10 cellular contexts compared by ENCODE assay signal in genomic region chr11:72483412-72484186, GRCh38. TPM values are rescaled to one million over a fixed set of nuclear protein-coding genes. Genes with fewer than 3 reads are reported as not detected.
A peak's percentile ranks its signal among the peaks of the same experiment; 100 is the strongest.
DNase-seq lines count a peak whose midpoint lies in the region; ATAC-seq and TF ChIP-seq lines count a peak whose summit lies in the region.
"Had no signal": no experiment of that assay in that cellular context is flagged by ENCODE, and none has a peak within 500 bp of the region (broad histone marks: within the 10 kb centered on the region; RNA-seq: fewer than 3 reads in every experiment).

No MANE protein-coding gene starts in this region.

- in situ Hi-C loops in astrocyte of the spinal cord (cut with HindIII; ENCODE audit: low sequenced_read_pairs) (no loop called here), transverse colon (cut with MboI; ENCODE audit: low pct_ligation_motif_present in 1 of 4, low pct_unique_long_range_greater_than_20kb in 1 of 4, low sequenced_read_pairs in 3 of 4) (loop anchor here in 1 of 4 donors (25.0 kb wide), 1 partner anchor 179 kb away; the partner anchor contains the start of gene PDE2A)

- H3K27ac ChIP-seq in right lobe of liver (peak overlapping the region; percentile 34 to 57 (median 51)), transverse colon (peak overlapping the region; percentile 8 to 34 (median 25)), endodermal cell (ENCODE audit: low read depth, low read length) (no peak overlapping the region), H9 (ENCODE audit: insufficient read length, low read depth, low read length) (no peak overlapping the region)
- H3K27ac ChIP-seq: tibial artery had no signal

- no peak overlapping the region for H3K18ac ChIP-seq in H9 (ENCODE audit: insufficient read length, low read depth, low read length)

- TF ChIP-seq POLR2A in right lobe of liver (IDR thresholded peaks at IDR 0.05) (no peak), transverse colon (IDR thresholded peaks at IDR 0.05) (no peak)

- peaks cover 16% of the 10 kb centered on the region for H3K4me1 Mint-ChIP-seq in activated CD8-positive, alpha-beta memory T cell treated with anti-CD3 and anti-CD28 coated beads, Interleukin-2, amount 10 ng/mL, durations not matched to agents 7 days and 5 days
- H3K4me1 Mint-ChIP-seq in endodermal cell = no peaks in the 10 kb centered on the region
- no peaks in the 10 kb centered on the region for H3K4me1 Mint-ChIP-seq in H9
- H3K4me1 Mint-ChIP-seq: B cell had no signal

- H3K4me3 ChIP-seq in astrocyte of the spinal cord (ENCODE audit: low read depth, low read length) (no peak overlapping the region), right lobe of liver (no peak overlapping the region), transverse colon (no peak overlapping the region), endodermal cell (ENCODE audit: low read length) (no peak overlapping the region)
- H3K4me3 ChIP-seq: tibial artery had no signal

- no peak overlapping the region for H4K91ac ChIP-seq in H9 (ENCODE audit: insufficient read length, low read depth, low read length)

- H3K9me3 Mint-ChIP-seq in activated CD8-positive, alpha-beta memory T cell treated with anti-CD3 and anti-CD28 coated beads, Interleukin-2, amount 10 ng/mL, durations not matched to agents 7 days and 5 days (ENCODE audit: low read depth) = no peaks in the 10 kb centered on the region
- H3K9me3 Mint-ChIP-seq in endodermal cell (no peaks in the 10 kb centered on the region), H9 (no peaks in the 10 kb centered on the region; a peak in 1 of 5 replicates)

- H3T11ph ChIP-seq in H9 (ENCODE audit: low read length) = no peak overlapping the region

- no peak overlapping the region for H2AK5ac ChIP-seq in H9 (ENCODE audit: insufficient read length, low read length)

- H4K5ac ChIP-seq in H9 (ENCODE audit: insufficient read length, low read depth, low read length) = no peak overlapping the region

- no peak overlapping the region for H2BK120ac ChIP-seq in H9 (ENCODE audit: low read depth, low read length, poor library complexity, severe bottlenecking)

- H4K20me1 ChIP-seq in H9 (ENCODE audit: control insufficient read depth, insufficient read depth, insufficient read length) = no peaks in the 10 kb centered on the region

- no peak overlapping the region for H2BK15ac ChIP-seq in H9 (ENCODE audit: low read depth, low read length)

- WGBS in right lobe of liver (ENCODE audit: insufficient coverage, low coverage, low lambda C conversion rate, missing lambda C conversion rate) = 61% methylated on average over 8 of the region's 10 CpGs
- WGBS in transverse colon (ENCODE audit: low coverage in 1 of 2), 2 donors = 33 to 73% methylated on average over 1 to 10 of the region's 10 CpGs
- 90 to 91% methylated on average over 6 to 10 of the region's 10 CpGs for WGBS in endodermal cell (ENCODE audit: insufficient coverage in 1 of 2, insufficient read length in 1 of 2), 2 experiments
- no CpG with 5 or more reads among the region's 10 CpGs for WGBS in H9 (ENCODE audit: extremely low coverage, insufficient read length, low lambda C conversion rate)

- H2BK20ac ChIP-seq in H9 (ENCODE audit: low read depth, low read length, poor library complexity, severe bottlenecking) = no peak overlapping the region

- intact Hi-C loops in right lobe of liver (cut with DNase I) (no loop called here), transverse colon (cut with DNase I; ENCODE audit: low total_unique reads) (no loop called here)

- H3K36me3 ChIP-seq in right lobe of liver (no peaks in the 10 kb centered on the region), transverse colon (no peaks in the 10 kb centered on the region), endodermal cell (ENCODE audit: control insufficient read depth, insufficient read depth, low read length) (no peaks in the 10 kb centered on the region)
- H3K36me3 ChIP-seq: tibial artery had no signal

- H3K9ac ChIP-seq in endodermal cell (ENCODE audit: extremely low read depth, low read length, poor library complexity, severe bottlenecking) (no peak overlapping the region), H9 (ENCODE audit: extremely low read depth, insufficient read length, low read length) (no peak overlapping the region)

- no peaks in the 10 kb centered on the region for H3K9me3 ChIP-seq in right lobe of liver
- no peaks in the 10 kb centered on the region for H3K9me3 ChIP-seq in transverse colon
- peaks cover 5% of the 10 kb centered on the region for H3K9me3 ChIP-seq in endodermal cell (ENCODE audit: control insufficient read depth, low read length)
- H3K9me3 ChIP-seq in H9 (ENCODE audit: control insufficient read depth, low read depth, low read length) = no peaks in the 10 kb centered on the region
- H3K9me3 ChIP-seq: tibial artery had no signal

- no peaks in the 10 kb centered on the region for H3K79me1 ChIP-seq in H9 (ENCODE audit: insufficient read depth, low read depth, low read length, poor library complexity, severe bottlenecking)

- no peaks in the 10 kb centered on the region for H3K23me2 ChIP-seq in H9 (ENCODE audit: insufficient read length, low read depth, low read length, poor library complexity, severe bottlenecking)

- H3K4me3 Mint-ChIP-seq in activated CD8-positive, alpha-beta memory T cell treated with anti-CD3 and anti-CD28 coated beads, Interleukin-2, amount 10 ng/mL, durations not matched to agents 7 days and 5 days = no peak overlapping the region
- H3K4me3 Mint-ChIP-seq in endodermal cell = no peak overlapping the region
- H3K4me3 Mint-ChIP-seq in H9 = no peak overlapping the region
- H3K4me3 Mint-ChIP-seq: B cell had no signal

- no peaks in the 10 kb centered on the region for H3K36me3 Mint-ChIP-seq in activated CD8-positive, alpha-beta memory T cell treated with anti-CD3 and anti-CD28 coated beads, Interleukin-2, amount 10 ng/mL, durations not matched to agents 7 days and 5 days
- H3K36me3 Mint-ChIP-seq in endodermal cell (ENCODE audit: low read depth) (no peaks in the 10 kb centered on the region), H9 (ENCODE audit: insufficient read depth in 1 of 3, low read depth in 3 of 3) (no peaks in the 10 kb centered on the region)

- TF ChIP-seq CTCF in astrocyte of the spinal cord (IDR thresholded peaks at IDR 0.05; ENCODE audit: low read depth, low read length) (no peak), right lobe of liver (IDR thresholded peaks at IDR 0.05) (no peak), transverse colon (IDR thresholded peaks at IDR 0.05) (no peak), endodermal cell (conservative IDR thresholded peaks at IDR 0.05) (no peak), H9 (conservative IDR thresholded peaks at IDR 0.05) (no peak)

- no peak for TF ChIP-seq EP300 in transverse colon (IDR thresholded peaks at IDR 0.05; ENCODE audit: low read depth)

- H3K23ac ChIP-seq in H9 (ENCODE audit: insufficient read length, low read depth, low read length) = no peak overlapping the region

- CTCF ChIA-PET in activated CD8-positive, alpha-beta memory T cell treated with anti-CD3 and anti-CD28 coated beads, Interleukin-2, amount 10 ng/mL, durations not matched to agents 7 days and 5 days (lab: Charles Lee) = interaction anchor here (0.7 to 3.3 kb wide), 8 partner anchors 10 to 160 kb away, joined by 3 to 20 read pairs (median 3); no protein-coding TSS in a partner anchor

- H3K4me1 ChIP-seq in right lobe of liver (peaks cover 0 to 16% (median 7%) of the 10 kb centered on the region in 4 donors), transverse colon (peaks cover 0 to 3% (median 1%) of the 10 kb centered on the region in 4 donors), endodermal cell (ENCODE audit: control insufficient read depth, insufficient read depth, low read length) (no peaks in the 10 kb centered on the region), H9 (ENCODE audit: insufficient read depth, low read length) (no peaks in the 10 kb centered on the region)
- H3K4me1 ChIP-seq: tibial artery had no signal

- H2BK5ac ChIP-seq in H9 (ENCODE audit: insufficient read length, low read length) = no peak overlapping the region

- no peak overlapping the region for H4K8ac ChIP-seq in H9 (replicated peaks; ENCODE audit: insufficient read length, low read depth, low read length)

- no peak overlapping the region for H3K14ac ChIP-seq in H9 (ENCODE audit: insufficient read depth, low read length)

- no peak overlapping the region for H2BK12ac ChIP-seq in H9 (ENCODE audit: insufficient read length, low read depth, low read length)

- peak; percentile 49 for ATAC-seq in activated CD8-positive, alpha-beta memory T cell treated with anti-CD3 and anti-CD28 coated beads, Interleukin-2, amount 10 ng/mL, durations not matched to agents 7 days and 5 days
- ATAC-seq in right lobe of liver = peak; percentile 46 to 70 (median 64)

- H3K4ac ChIP-seq in H9 (ENCODE audit: low read depth, low read length) = no peak overlapping the region

- H3K56ac ChIP-seq in H9 (ENCODE audit: insufficient read length, low read depth, low read length) = no peak overlapping the region

- H3K4me2 ChIP-seq in H9 (ENCODE audit: insufficient read depth, insufficient read length, low read length) = no peak overlapping the region

- H3K27me3 ChIP-seq in right lobe of liver = no peaks in the 10 kb centered on the region
- H3K27me3 ChIP-seq in transverse colon = peaks cover 9% of the 10 kb centered on the region
- no peaks in the 10 kb centered on the region for H3K27me3 ChIP-seq in endodermal cell (ENCODE audit: control insufficient read depth, insufficient read depth, low read length, poor library complexity, severe bottlenecking)
- no peaks in the 10 kb centered on the region for H3K27me3 ChIP-seq in H9 (ENCODE audit: insufficient read depth, low read length)

- H3K27me3 Mint-ChIP-seq in activated CD8-positive, alpha-beta memory T cell treated with anti-CD3 and anti-CD28 coated beads, Interleukin-2, amount 10 ng/mL, durations not matched to agents 7 days and 5 days = peaks cover 8% of the 10 kb centered on the region
- H3K27me3 Mint-ChIP-seq in endodermal cell (ENCODE audit: insufficient read depth) = peaks cover 14% of the 10 kb centered on the region
- peaks cover 2% of the 10 kb centered on the region for H3K27me3 Mint-ChIP-seq in H9 (ENCODE audit: low read depth)

- peak overlapping the region; percentile 40 for H3K27ac Mint-ChIP-seq in activated CD8-positive, alpha-beta memory T cell treated with anti-CD3 and anti-CD28 coated beads, Interleukin-2, amount 10 ng/mL, durations not matched to agents 7 days and 5 days
- H3K27ac Mint-ChIP-seq in endodermal cell = no peak overlapping the region
- no peak overlapping the region; a peak in 1 of 7 replicates for H3K27ac Mint-ChIP-seq in H9
- H3K27ac Mint-ChIP-seq: B cell had no signal

- no peaks in the 10 kb centered on the region for H3K79me2 ChIP-seq in H9 (ENCODE audit: insufficient read depth, low read length)

- no peak overlapping the region for H2AFZ ChIP-seq in H9 (ENCODE audit: low read length)

- no peak for DNase-seq in activated CD8-positive, alpha-beta memory T cell treated with anti-CD3 and anti-CD28 coated beads, Interleukin-2, amount 10 ng/mL, durations not matched to agents 7 days and 5 days
- DNase-seq in activated CD8-positive, alpha-beta memory T cell treated with anti-CD3 and anti-CD28 coated beads, Interleukin-2, amount 50 U/mL, for 4 hours = no peak
- DNase-seq in astrocyte of the spinal cord (ENCODE audit: low read depth, low spot score) (peak; percentile 24), right lobe of liver (no peak), transverse colon (no peak), NCI-H146 treated with DMSO at 0.1 percent for 48 hours (lab: John Stamatoyannopoulos, UW; ENCODE audit: unreplicated experiment) (no peak), endodermal cell (no peak), H9 (no peak)

RNA-seq across cellular contexts. Expression of gene CLPB, which starts 49.3 kb away (rescaled TPM):
- total RNA-seq in activated CD8-positive, alpha-beta memory T cell treated with anti-CD3 and anti-CD28 coated beads, Interleukin-2, amount 10 ng/mL, durations not matched to agents 7 days and 5 days = 10 to 100 TPM; 27.8 to 38.1 TPM
- total RNA-seq in right lobe of liver (10 to 100 TPM; 17.5 to 35.5 (median 23.4) TPM), transverse colon (10 to 100 TPM in 2 of 4 donors, 1 to 10 TPM in 2; 4.9 to 19.7 (median 11.0) TPM), endodermal cell (10 to 100 TPM; 15.8 to 18.4 TPM), H9 (2021) (26.2 and 26.6 TPM in 2 replicates)
- polyA plus RNA-seq in endodermal cell (2013, experiment 1 of 2) = 14.0 TPM
- polyA plus RNA-seq in endodermal cell (2013, experiment 2 of 2) = 13.0 TPM

Comparison
In these comparisons a context has a peak if more than half of its experiments do, and no peak if none do; other contexts are left out.
1. H3K27ac ChIP-seq: peak in right lobe of liver (3 of 3) and transverse colon (4 of 4); none in endodermal cell (single experiment) and H9 (single experiment).